Comparison of ENCODE assay signal across 8 cellular contexts in genomic region chr1:117754061-117754969, GRCh38.
A peak's percentile ranks its signal among the peaks of the same experiment; 100 is the strongest.
DNase-seq lines count a peak whose midpoint lies in the region; ATAC-seq and TF ChIP-seq lines count a peak whose summit lies in the region.

No MANE protein-coding gene starts in this region.

- TF ChIP-seq CTCF in heart right ventricle (IDR thresholded peaks at IDR 0.05) (peak; percentile 60 to 91 (median 78)), progenitor cell of endocrine pancreas (IDR thresholded peaks at IDR 0.05; ENCODE audit: unreplicated experiment) (peak; percentile 77)

- no peaks in the 10 kb centered on the region for H3K27me3 ChIP-seq in heart right ventricle

- DNase-seq in DMS153 (lab: John Stamatoyannopoulos, UW) = peak; percentile 64
- peak; percentile 57 for DNase-seq in KBM-7
- DNase-seq in RPMI7951 (ENCODE audit: low read depth) = peak; percentile 64
- DNase-seq in activated naive CD4-positive, alpha-beta T cell treated with anti-CD3 and anti-CD28 coated beads, Interleukin-2, amount 10 ng/mL, durations not matched to agents 7 days and 5 days = peak; percentile 67
- DNase-seq in heart right ventricle = peak in 1 of 2 donors; percentile 65
- DNase-seq in progenitor cell of endocrine pancreas (ENCODE audit: low spot score, unreplicated experiment) = peak; percentile 31

- no peak overlapping the region for H3K27ac ChIP-seq in heart right ventricle

- H3K4me1 ChIP-seq in heart right ventricle = peaks cover 0 to 21% (median 3%) of the 10 kb centered on the region in 9 donors

- no peaks in the 10 kb centered on the region for H3K36me3 Mint-ChIP-seq in activated naive CD4-positive, alpha-beta T cell treated with anti-CD3 and anti-CD28 coated beads, Interleukin-2, amount 10 ng/mL, durations not matched to agents 7 days and 5 days
- H3K36me3 Mint-ChIP-seq in progenitor cell of endocrine pancreas (ENCODE audit: insufficient read depth) = no peaks in the 10 kb centered on the region

- H3K9me3 Mint-ChIP-seq in activated naive CD4-positive, alpha-beta T cell treated with anti-CD3 and anti-CD28 coated beads, Interleukin-2, amount 10 ng/mL, durations not matched to agents 7 days and 5 days = no peaks in the 10 kb centered on the region
- H3K9me3 Mint-ChIP-seq in progenitor cell of endocrine pancreas (ENCODE audit: low read depth) = peaks cover 3% of the 10 kb centered on the region

- peaks cover 54% of the 10 kb centered on the region for H3K27me3 Mint-ChIP-seq in activated naive CD4-positive, alpha-beta T cell treated with anti-CD3 and anti-CD28 coated beads, Interleukin-2, amount 10 ng/mL, durations not matched to agents 7 days and 5 days
- peaks cover 8% of the 10 kb centered on the region for H3K27me3 Mint-ChIP-seq in progenitor cell of endocrine pancreas

- in situ Hi-C loops in KBM-7 (cut with MboI; ENCODE audit: low pct_unique_long_range_greater_than_20kb, low sequenced_read_pairs) = no loop called here

- intact Hi-C loops in heart right ventricle (cut with DNase I) = loop anchor here (2.0 to 10.0 kb wide), 11 partner anchors 72 to 690 kb away; partner anchors contain the start of genes TENT5C (in 6 of the 10) and TTF2 (in 3 of the 10)

- no peaks in the 10 kb centered on the region for H3K9me3 ChIP-seq in heart right ventricle

- CTCF ChIA-PET in activated naive CD4-positive, alpha-beta T cell treated with anti-CD3 and anti-CD28 coated beads, Interleukin-2, amount 10 ng/mL, durations not matched to agents 7 days and 5 days (lab: Charles Lee) = interaction anchor here (0.5 to 11.8 kb wide), 44 partner anchors 9 to 565 kb away, joined by 3 to 260 read pairs (median 4); partner anchors contain the start of gene TENT5C

- WGBS in heart right ventricle, 2 donors = 13 to 16% methylated on average over 9 of the region's 9 CpGs

- no peak overlapping the region for H3K4me3 Mint-ChIP-seq in activated naive CD4-positive, alpha-beta T cell treated with anti-CD3 and anti-CD28 coated beads, Interleukin-2, amount 10 ng/mL, durations not matched to agents 7 days and 5 days
- no peak overlapping the region for H3K4me3 Mint-ChIP-seq in progenitor cell of endocrine pancreas (ENCODE audit: low read depth)

- ATAC-seq in heart right ventricle (peak in 6 of 8 donors; percentile 43 to 55 (median 46)), GM21360 (IDR thresholded peaks at IDR 0.05; ENCODE audit: unreplicated experiment) (no peak), GM18868 (IDR thresholded peaks at IDR 0.05; ENCODE audit: unreplicated experiment) (no peak)

- no peaks in the 10 kb centered on the region for H3K36me3 ChIP-seq in heart right ventricle

- H3K4me1 Mint-ChIP-seq in activated naive CD4-positive, alpha-beta T cell treated with anti-CD3 and anti-CD28 coated beads, Interleukin-2, amount 10 ng/mL, durations not matched to agents 7 days and 5 days = peaks cover 13% of the 10 kb centered on the region
- H3K4me1 Mint-ChIP-seq in progenitor cell of endocrine pancreas (ENCODE audit: low read depth) = peaks cover 48% of the 10 kb centered on the region

- H3K4me3 ChIP-seq in heart right ventricle = peak overlapping the region in 5 of 10 donors; percentile 14 to 39 (median 30)

- no peak overlapping the region for H3K27ac Mint-ChIP-seq in activated naive CD4-positive, alpha-beta T cell treated with anti-CD3 and anti-CD28 coated beads, Interleukin-2, amount 10 ng/mL, durations not matched to agents 7 days and 5 days
- peak overlapping the region; percentile 50 for H3K27ac Mint-ChIP-seq in progenitor cell of endocrine pancreas

Comparison
In these comparisons a context has a peak if more than half of its experiments do, and no peak if none do; other contexts are left out.
1. ATAC-seq: peak in heart right ventricle (6 of 8); none in GM21360 (single experiment) and GM18868 (single experiment).